1 cellular context compared by ENCODE assay signal in the genomic region with DNA sequence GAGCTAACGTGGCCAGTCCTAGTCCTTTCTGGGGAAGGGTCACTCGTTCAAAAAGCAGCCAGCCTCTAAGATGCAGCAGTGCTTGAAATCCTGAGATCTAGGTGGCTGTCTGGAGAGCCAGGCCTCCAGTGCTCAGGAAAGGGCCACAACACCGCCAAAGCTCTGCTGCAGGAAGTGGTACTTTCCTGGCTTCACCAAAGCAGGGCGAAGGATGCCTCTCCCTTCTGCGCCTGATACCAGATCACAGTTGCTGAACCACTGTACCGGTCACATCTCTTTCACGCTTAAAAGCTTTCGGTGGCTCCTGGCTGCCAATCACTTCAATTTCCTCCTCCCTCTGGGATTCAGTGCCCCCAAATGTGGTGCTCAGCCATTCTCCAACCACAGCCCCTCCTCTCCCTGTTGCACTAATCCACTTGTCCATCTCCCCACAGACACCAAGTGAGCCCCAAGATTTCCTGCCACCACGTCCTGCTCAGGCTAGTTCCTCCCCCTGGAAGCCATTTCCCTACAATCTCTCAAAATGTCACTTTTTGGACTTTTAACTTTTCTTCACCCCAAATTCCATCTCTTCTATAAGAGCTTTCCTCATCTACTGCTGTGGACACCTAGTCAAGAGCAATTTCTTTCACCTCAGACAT.
TF ChIP-seq lines count a peak whose summit lies in the region.

No MANE protein-coding gene starts in this region.

TF ChIP-seq in WTC11, 78 proteins besides CTCF, POLR2A, EP300 and RAD21:
- TF ChIP-seq, protein P1, sequence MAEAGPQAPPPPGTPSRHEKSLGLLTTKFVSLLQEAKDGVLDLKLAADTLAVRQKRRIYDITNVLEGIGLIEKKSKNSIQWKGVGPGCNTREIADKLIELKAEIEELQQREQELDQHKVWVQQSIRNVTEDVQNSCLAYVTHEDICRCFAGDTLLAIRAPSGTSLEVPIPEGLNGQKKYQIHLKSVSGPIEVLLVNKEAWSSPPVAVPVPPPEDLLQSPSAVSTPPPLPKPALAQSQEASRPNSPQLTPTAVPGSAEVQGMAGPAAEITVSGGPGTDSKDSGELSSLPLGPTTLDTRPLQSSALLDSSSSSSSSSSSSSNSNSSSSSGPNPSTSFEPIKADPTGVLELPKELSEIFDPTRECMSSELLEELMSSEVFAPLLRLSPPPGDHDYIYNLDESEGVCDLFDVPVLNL (CRISPR knock-in tag; IDR thresholded peaks at IDR 0.05; ENCODE audit: borderline replicate concordance, low read depth): no peak
